In genomic region chr6:107458687-107459282, GRCh38 we compare ENCODE assay signal across 8 cellular contexts. TPM values are rescaled to one million over a fixed set of nuclear protein-coding genes. Genes with fewer than 3 reads are reported as not detected.
DNase-seq lines count a peak whose midpoint lies in the region; ATAC-seq and TF ChIP-seq lines count a peak whose summit lies in the region.

No MANE protein-coding gene starts in this region.

- peak overlapping the region; percentile 99 for H3K4me3 ChIP-seq in AG09309 (ENCODE audit: control insufficient read depth, low read depth, low read length)
- H3K4me3 ChIP-seq in parathyroid adenoma (ENCODE audit: low read depth, low read length): peak overlapping the region; percentile 78

- peak overlapping the region; percentile 41 for H3K9ac ChIP-seq in parathyroid adenoma

- TF ChIP-seq CTCF in AG09309 (IDR thresholded peaks at IDR 0.05; ENCODE audit: control insufficient read depth, insufficient read depth, low read depth, low read length, missing control alignments) (no peak), parathyroid adenoma (IDR thresholded peaks at IDR 0.05) (no peak)

- H3K27ac Mint-ChIP-seq in activated T-helper 1 cell treated with anti-CD3 and anti-CD28 coated beads, Interleukin-12 subunit alpha, Interleukin-12 subunit beta, Interleukin-2, Interleukin-4 antibody, amounts not matched to agents 30 ng/mL and 10 ng/mL and 1 ng/mL, durations not matched to agents 14 hours and 24 hours and 36 hours: peak overlapping the region; percentile 91

- no peaks in the 10 kb centered on the region for H3K9me3 Mint-ChIP-seq in activated T-helper 1 cell treated with anti-CD3 and anti-CD28 coated beads, Interleukin-12 subunit alpha, Interleukin-12 subunit beta, Interleukin-2, Interleukin-4 antibody, amounts not matched to agents 30 ng/mL and 10 ng/mL and 1 ng/mL, durations not matched to agents 14 hours and 24 hours and 36 hours

- DNase-seq in AG09309 (ENCODE audit: low read depth) (no peak), NCI-H69 (lab: John Stamatoyannopoulos, UW) (peak; percentile 76), head of caudate nucleus (peak in 27 of 42 donors; percentile 1 to 60 (median 25)), dedifferentiated amniotic fluid mesenchymal stem cell (ENCODE audit: extremely low spot score) (no peak)
- no peak for DNase-seq in activated T-helper 1 cell treated with anti-CD3 and anti-CD28 coated beads, Interleukin-12 subunit alpha, Interleukin-12 subunit beta, Interleukin-2, Interleukin-4 antibody, amounts not matched to agents 30 ng/mL and 10 ng/mL and 1 ng/mL, durations not matched to agents 14 hours and 24 hours and 36 hours (ENCODE audit: low spot score)

- H3K9me3 ChIP-seq in parathyroid adenoma (ENCODE audit: control insufficient read depth, low read length): peaks cover 2% of the 10 kb centered on the region

- no peaks in the 10 kb centered on the region for H3K36me3 ChIP-seq in parathyroid adenoma (ENCODE audit: control insufficient read depth, insufficient read depth, low read length)

- H3K4me1 Mint-ChIP-seq in activated T-helper 1 cell treated with anti-CD3 and anti-CD28 coated beads, Interleukin-12 subunit alpha, Interleukin-12 subunit beta, Interleukin-2, Interleukin-4 antibody, amounts not matched to agents 30 ng/mL and 10 ng/mL and 1 ng/mL, durations not matched to agents 14 hours and 24 hours and 36 hours (ENCODE audit: low read depth): peaks cover 16% of the 10 kb centered on the region

- H3K4me3 Mint-ChIP-seq in activated T-helper 1 cell treated with anti-CD3 and anti-CD28 coated beads, Interleukin-12 subunit alpha, Interleukin-12 subunit beta, Interleukin-2, Interleukin-4 antibody, amounts not matched to agents 30 ng/mL and 10 ng/mL and 1 ng/mL, durations not matched to agents 14 hours and 24 hours and 36 hours: peak overlapping the region; percentile 93

- peak overlapping the region; percentile 75 for H3K27ac ChIP-seq in parathyroid adenoma

- ATAC-seq in GM18517 (IDR thresholded peaks at IDR 0.05; ENCODE audit: unreplicated experiment): peak; percentile 28
- peak; percentile 27 for ATAC-seq in HG02981 (IDR thresholded peaks at IDR 0.05; ENCODE audit: unreplicated experiment)

- H3K79me2 ChIP-seq in parathyroid adenoma: peaks cover 4% of the 10 kb centered on the region

- no peaks in the 10 kb centered on the region for H3K36me3 Mint-ChIP-seq in activated T-helper 1 cell treated with anti-CD3 and anti-CD28 coated beads, Interleukin-12 subunit alpha, Interleukin-12 subunit beta, Interleukin-2, Interleukin-4 antibody, amounts not matched to agents 30 ng/mL and 10 ng/mL and 1 ng/mL, durations not matched to agents 14 hours and 24 hours and 36 hours (ENCODE audit: low read depth)

- peak overlapping the region; percentile 87 for H2AFZ ChIP-seq in parathyroid adenoma

- H3K4me2 ChIP-seq in parathyroid adenoma (ENCODE audit: low read length): peak overlapping the region; percentile 63

- H3K27me3 ChIP-seq in parathyroid adenoma (ENCODE audit: control insufficient read depth, insufficient read depth, low read length): no peaks in the 10 kb centered on the region

- no peaks in the 10 kb centered on the region for H3K27me3 Mint-ChIP-seq in activated T-helper 1 cell treated with anti-CD3 and anti-CD28 coated beads, Interleukin-12 subunit alpha, Interleukin-12 subunit beta, Interleukin-2, Interleukin-4 antibody, amounts not matched to agents 30 ng/mL and 10 ng/mL and 1 ng/mL, durations not matched to agents 14 hours and 24 hours and 36 hours (ENCODE audit: insufficient read depth)

- no peaks in the 10 kb centered on the region for H3K4me1 ChIP-seq in parathyroid adenoma

- intact Hi-C loops in activated T-helper 1 cell treated with anti-CD3 and anti-CD28 coated beads, Interleukin-12 subunit alpha, Interleukin-12 subunit beta, Interleukin-2, Interleukin-4 antibody, amounts not matched to agents 30 ng/mL and 10 ng/mL and 1 ng/mL, durations not matched to agents 14 hours and 24 hours and 36 hours (cut with micrococcal nuclease): loop anchor here (1.0 to 10.0 kb wide), 13 partner anchors 34 to 1639 kb away; partner anchors contain the start of genes ATG5, CEP57L1, MTRES1 and OSTM1
- intact Hi-C loops in head of caudate nucleus (cut with DNase I): loop anchor here (5.0 kb wide), 1 partner anchor 34 kb away; the partner anchor contains the start of gene SOBP

RNA-seq across cellular contexts. Expression of gene PDSS2, which starts 0.6 kb away (rescaled TPM):
- total RNA-seq in activated T-helper 1 cell treated with anti-CD3 and anti-CD28 coated beads, Interleukin-12 subunit alpha, Interleukin-12 subunit beta, Interleukin-2, Interleukin-4 antibody, amounts not matched to agents 30 ng/mL and 10 ng/mL and 1 ng/mL, durations not matched to agents 14 hours and 24 hours and 36 hours: 11.8 and 14.5 TPM in 2 replicates

RNA-seq across cellular contexts. Expression of gene SOBP, which starts 31.1 kb away (rescaled TPM):
- 0.15 and 0.16 TPM in 2 replicates for total RNA-seq in activated T-helper 1 cell treated with anti-CD3 and anti-CD28 coated beads, Interleukin-12 subunit alpha, Interleukin-12 subunit beta, Interleukin-2, Interleukin-4 antibody, amounts not matched to agents 30 ng/mL and 10 ng/mL and 1 ng/mL, durations not matched to agents 14 hours and 24 hours and 36 hours

Comparison
In these comparisons a context has a peak if more than half of its experiments do, and no peak if none do; other contexts are left out.
1. DNase-seq: peak in NCI-H69 (single experiment) and head of caudate nucleus (27 of 42); none in AG09309 (single experiment), activated T-helper 1 cell treated with anti-CD3 and anti-CD28 coated beads, Interleukin-12 subunit alpha, Interleukin-12 subunit beta, Interleukin-2, Interleukin-4 antibody, amounts not matched to agents 30 ng/mL and 10 ng/mL and 1 ng/mL, durations not matched to agents 14 hours and 24 hours and 36 hours (single experiment) and dedifferentiated amniotic fluid mesenchymal stem cell (single experiment).